In genomic region chr5:80225189-80225588, GRCh38 we compare ENCODE assay signal across 32 cellular contexts. TPM values are rescaled to one million over a fixed set of nuclear protein-coding genes. Genes with fewer than 3 reads are reported as not detected.
A peak's percentile ranks its signal among the peaks of the same experiment; 100 is the strongest.
DNase-seq lines count a peak whose midpoint lies in the region; ATAC-seq and TF ChIP-seq lines count a peak whose summit lies in the region.
"Had no signal": no experiment of that assay in that cellular context is flagged by ENCODE, and none has a peak within 500 bp of the region (broad histone marks: within the 10 kb centered on the region; RNA-seq: fewer than 3 reads in every experiment).

No MANE protein-coding gene starts in this region.

- intact Hi-C loops in PC-9 (cut with micrococcal nuclease; ENCODE audit: unreplicated experiment) (no loop called here), mucosa of descending colon (cut with DNase I, micrococcal nuclease) (no loop called here), right lobe of liver (cut with DNase I) (no loop called here)

- peaks cover 26% of the 10 kb centered on the region; the same call in 1 of the 2 replicates for H3F3A ChIP-seq in PC-9 (ENCODE audit: insufficient read depth, low read depth)

- H3K9me2 ChIP-seq in PC-9 (ENCODE audit: insufficient read depth): no peaks in the 10 kb centered on the region

- H3K27ac ChIP-seq in cardiac muscle cell: peak overlapping the region; percentile 47
- no peak overlapping the region for H3K27ac ChIP-seq in right atrium auricular region
- peak overlapping the region; percentile 5; the same call in 1 of the 2 replicates for H3K27ac ChIP-seq in PC-9
- H3K27ac ChIP-seq in right lobe of liver: no peak overlapping the region
- H3K27ac ChIP-seq: BLaER1, coronary artery, epithelial cell of prostate, GM23248, neural progenitor cell, pancreas, stomach, thyroid gland, WERI-Rb-1 had no signal

- H2AFZ ChIP-seq in PC-9: no peak overlapping the region
- H2AFZ ChIP-seq: GM23248, neural progenitor cell had no signal

- BruUV-seq in PC-9 (replicated peaks; lab: Mats Ljungman, UMichigan): no TSS peak

- H3K4me1 ChIP-seq in cardiac muscle cell (ENCODE audit: low read depth) (peaks cover 3% of the 10 kb centered on the region), right atrium auricular region (peaks cover 0 to 6% of the 10 kb centered on the region in 2 donors), PC-9 (replicated peaks; ENCODE audit: insufficient read depth) (peaks cover 33% of the 10 kb centered on the region), mucosa of descending colon (ENCODE audit: low read depth) (peaks cover 41% of the 10 kb centered on the region), right lobe of liver (peaks cover 0 to 38% (median 15%) of the 10 kb centered on the region in 4 donors)

- H3K79me2 ChIP-seq in PC-9 (ENCODE audit: low read depth): peaks cover 97% of the 10 kb centered on the region

- H3K9me3 ChIP-seq in cardiac muscle cell (ENCODE audit: low read depth) (no peaks in the 10 kb centered on the region), right atrium auricular region (no peaks in the 10 kb centered on the region), PC-9 (ENCODE audit: insufficient read depth, low read depth) (no peaks in the 10 kb centered on the region), mucosa of descending colon (no peaks in the 10 kb centered on the region), right lobe of liver (no peaks in the 10 kb centered on the region)
- H3K9me3 ChIP-seq: BLaER1, pancreas, stomach, thyroid gland had no signal

- no peak overlapping the region for H3K4me3 ChIP-seq in cardiac muscle cell
- H3K4me3 ChIP-seq in right atrium auricular region: no peak overlapping the region
- H3K4me3 ChIP-seq in PC-9: no peak overlapping the region
- no peak overlapping the region for H3K4me3 ChIP-seq in mucosa of descending colon
- H3K4me3 ChIP-seq in right lobe of liver: no peak overlapping the region
- H3K4me3 ChIP-seq: BLaER1, coronary artery, GM23248, neural progenitor cell, pancreas, stomach, thyroid gland had no signal

- DNase-seq in cardiac muscle cell (ENCODE audit: low read depth in 1 of 2, low spot score in 1 of 2): no peak
- no peak for DNase-seq in right atrium auricular region (ENCODE audit: low spot score)
- no peak for DNase-seq in PC-9
- no peak for DNase-seq in mucosa of descending colon
- no peak for DNase-seq in GM03348 (ENCODE audit: low spot score)
- DNase-seq in right lobe of liver: no peak
- no peak for DNase-seq in HK-2 (ENCODE audit: unreplicated experiment)
- DNase-seq: activated CD4-positive, alpha-beta T cell treated with anti-CD3 and anti-CD28 coated beads, Interleukin-2, amount 10 ng/mL, durations not matched to agents 7 days and 5 days; Calu3; caudate nucleus; DMS79 treated with DMSO at 0.1 percent for 48 hours; effector memory CD4-positive, alpha-beta T cell; GDM1; GM23248; hypothalamus; immature natural killer cell; IMR-90; left cardiac atrium; NCI-H146; NCI-H226; NCI-H69; pancreas; SIG-M5; stimulated activated CD4-positive, alpha-beta T cell treated with anti-CD3 and anti-CD28 coated beads, Interleukin-1b, Interleukin-23, amount 100 ng/mL, for 48 hours; stomach; T-helper 9 cell; thyroid gland; WERI-Rb-1 had no signal

- POLR2A ChIA-PET in PC-9 (lab: Charles Lee; ENCODE audit: unreplicated experiment): no interaction called here

- no peak overlapping the region for H3K4me2 ChIP-seq in PC-9
- H3K4me2 ChIP-seq: BLaER1, neural progenitor cell had no signal

- H3K27me3 ChIP-seq in cardiac muscle cell (no peaks in the 10 kb centered on the region), right atrium auricular region (no peaks in the 10 kb centered on the region), PC-9 (ENCODE audit: insufficient read depth, low read depth) (no peaks in the 10 kb centered on the region), right lobe of liver (no peaks in the 10 kb centered on the region)
- H3K27me3 ChIP-seq: BLaER1, neural progenitor cell, pancreas, stomach, thyroid gland had no signal

- ATAC-seq in mucosa of descending colon (peak; percentile 66), right lobe of liver (no peak)
- ATAC-seq: left cardiac atrium, pancreas had no signal

- H4K20me1 ChIP-seq in PC-9 (ENCODE audit: insufficient read depth): peaks cover 12% of the 10 kb centered on the region

- CTCF ChIA-PET in PC-9 (lab: Charles Lee): no interaction called here

- no peak for TF ChIP-seq POLR2A in right lobe of liver (IDR thresholded peaks at IDR 0.05)

- no peak for TF ChIP-seq CTCF in cardiac muscle cell (IDR thresholded peaks at IDR 0.05; ENCODE audit: low read depth, low read length)
- no peak for TF ChIP-seq CTCF in right atrium auricular region (IDR thresholded peaks at IDR 0.05)
- no peak for TF ChIP-seq CTCF in PC-9 (conservative IDR thresholded peaks at IDR 0.05)
- no peak for TF ChIP-seq CTCF in mucosa of descending colon (IDR thresholded peaks at IDR 0.05)
- no peak for TF ChIP-seq CTCF in right lobe of liver (IDR thresholded peaks at IDR 0.05)

- H3K36me3 ChIP-seq in cardiac muscle cell (no peaks in the 10 kb centered on the region), right atrium auricular region (no peaks in the 10 kb centered on the region), PC-9 (ENCODE audit: low read depth) (0 out of 2 replicates have a peak, but pooled peaks cover 3% of the 10 kb centered on the region), mucosa of descending colon (ENCODE audit: low read depth) (no peaks in the 10 kb centered on the region), right lobe of liver (no peaks in the 10 kb centered on the region)
- H3K36me3 ChIP-seq: neural progenitor cell, pancreas, stomach, thyroid gland, WERI-Rb-1 had no signal

RNA-seq across cellular contexts. Expression of gene SERINC5, which starts 30.7 kb away (rescaled TPM):
- 21.2 and 33.6 TPM in 2 replicates for total RNA-seq in cardiac muscle cell
- polyA plus RNA-seq in cardiac muscle cell: 10.8 and 17.9 TPM in 2 replicates
- total RNA-seq in right atrium auricular region: 10 to 100 TPM in 1 of 2 donors, 1 to 10 TPM in 1; 9.2 to 11.0 TPM
- total RNA-seq in PC-9 (2021): 68.8 and 77.7 TPM in 2 replicates
- total RNA-seq in mucosa of descending colon: 100 to 1,000 TPM in 2 of 3 donors, 10 to 100 TPM in 1; 66.6 to 153 (median 126) TPM
- 10 to 100 TPM; 30.1 to 82.1 (median 57.9) TPM for total RNA-seq in right lobe of liver

Comparison
In these comparisons a context has a peak if more than half of its experiments do, and no peak if none do; other contexts are left out.
1. H3K27ac ChIP-seq: peak in cardiac muscle cell (single experiment) and PC-9 (single experiment); none in right atrium auricular region (0 of 2) and right lobe of liver (0 of 3).